9 cellular contexts compared by ENCODE assay signal in the genomic region with DNA sequence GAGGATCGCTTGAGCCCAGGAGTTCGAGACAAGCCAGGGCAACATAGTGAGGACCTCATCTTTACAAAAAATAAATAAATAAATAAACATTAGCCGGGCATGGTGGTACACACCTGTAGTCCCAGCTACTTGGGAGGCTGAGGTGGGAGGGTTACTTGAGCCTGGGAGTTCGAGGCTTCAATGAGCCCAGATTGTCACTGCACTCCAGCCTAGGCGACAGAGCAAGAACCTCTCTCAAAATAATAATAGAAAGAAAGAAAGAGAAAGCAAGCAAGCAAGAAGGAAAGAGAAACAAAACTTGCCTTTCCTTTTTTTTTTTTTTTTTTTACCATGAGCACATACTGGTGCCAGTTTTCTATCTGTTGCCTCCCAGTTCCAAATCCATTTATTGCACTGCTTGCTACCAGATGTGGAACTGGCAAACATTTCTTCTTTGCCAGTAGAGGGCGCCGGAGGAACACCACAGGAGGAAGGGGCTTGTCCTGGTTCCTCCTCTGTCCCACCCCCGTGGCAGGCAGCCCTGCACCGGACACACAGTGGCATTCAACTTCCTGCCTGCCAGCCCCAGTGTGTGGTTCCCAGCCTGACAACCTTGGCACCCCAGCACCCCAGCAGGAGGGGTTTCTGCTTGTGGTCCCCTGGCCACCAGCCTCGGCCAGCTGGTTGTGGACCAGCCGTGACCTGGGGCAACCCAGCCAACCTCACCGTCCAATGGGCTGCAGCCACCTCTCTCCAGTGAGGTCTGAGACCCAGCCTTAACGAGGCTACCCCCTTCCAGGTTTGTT. TPM values are rescaled to one million over a fixed set of nuclear protein-coding genes. Genes with fewer than 3 reads are reported as not detected.
A peak's percentile ranks its signal among the peaks of the same experiment; 100 is the strongest.
DNase-seq lines count a peak whose midpoint lies in the region; ATAC-seq lines count a peak whose summit lies in the region.
"Not testable (repeated sequence)": the region's sequence is repeated elsewhere in the genome, so short reads cannot be mapped to it uniquely, and the experiment has no call there.
"Had no signal": no experiment of that assay in that cellular context is flagged by ENCODE, and none has a peak within 500 bp of the region (broad histone marks: within the 10 kb centered on the region; RNA-seq: fewer than 3 reads in every experiment).

No MANE protein-coding gene starts in this region.

- ATAC-seq in HG02642 (IDR thresholded peaks at IDR 0.05; ENCODE audit: poor library complexity, unreplicated experiment): peak; percentile 81
- peak; percentile 86 for ATAC-seq in activated naive CD8-positive, alpha-beta T cell treated with anti-CD3 and anti-CD28 coated beads, Interleukin-2, amount 50 U/mL, for 24 hours

- not testable (repeated sequence) for H3K9me3 Mint-ChIP-seq in activated naive CD8-positive, alpha-beta T cell treated with anti-CD3 and anti-CD28 coated beads, Interleukin-2, amount 50 U/mL, for 24 hours

- H3K36me3 Mint-ChIP-seq in activated naive CD8-positive, alpha-beta T cell treated with anti-CD3 and anti-CD28 coated beads, Interleukin-2, amount 50 U/mL, for 24 hours (ENCODE audit: low read depth): not testable (repeated sequence)

- H3K4me3 Mint-ChIP-seq in activated naive CD8-positive, alpha-beta T cell treated with anti-CD3 and anti-CD28 coated beads, Interleukin-2, amount 50 U/mL, for 24 hours: not testable (repeated sequence)

- not testable (repeated sequence) for H3K27ac Mint-ChIP-seq in activated naive CD8-positive, alpha-beta T cell treated with anti-CD3 and anti-CD28 coated beads, Interleukin-2, amount 50 U/mL, for 24 hours

- peak; percentile 4 for DNase-seq in DMS53 treated with DMSO at 0.1 percent for 48 hours (lab: John Stamatoyannopoulos, UW; ENCODE audit: unreplicated experiment)
- DNase-seq in NCI-H748 treated with DMSO at 0.1 percent for 48 hours (lab: John Stamatoyannopoulos, UW): peak; percentile 27
- DNase-seq in activated CD4-positive, CD25-positive, alpha-beta regulatory T cell treated with anti-CD3 and anti-CD28 coated beads, Interleukin-2, amount 50 U/mL, for 16 hours (ENCODE audit: low read depth, low spot score): peak; percentile 33
- DNase-seq in activated naive CD8-positive, alpha-beta T cell treated with anti-CD3 and anti-CD28 coated beads, Interleukin-2, amount 50 U/mL, for 24 hours: peak; percentile 79
- DNase-seq in globus pallidus (ENCODE audit: low spot score): peak; percentile 85
- DNase-seq in occipital lobe (lab: John Stamatoyannopoulos, UW): peak; percentile 46
- DNase-seq in stimulated activated CD8-positive, alpha-beta memory T cell treated with anti-CD3 and anti-CD28 coated beads, Interleukin-4, amount 100 ng/mL, for 48 hours: peak; percentile 67

- not testable (repeated sequence) for H3K4me1 Mint-ChIP-seq in activated naive CD8-positive, alpha-beta T cell treated with anti-CD3 and anti-CD28 coated beads, Interleukin-2, amount 50 U/mL, for 24 hours

- H3K27me3 Mint-ChIP-seq in activated naive CD8-positive, alpha-beta T cell treated with anti-CD3 and anti-CD28 coated beads, Interleukin-2, amount 50 U/mL, for 24 hours: not testable (repeated sequence)

RNA-seq across cellular contexts. Expression of gene ATXN2L, which starts 20.4 kb away (rescaled TPM):
- 19.2 TPM for total RNA-seq in occipital lobe

RNA-seq across cellular contexts. Expression of gene TUFM, which starts 43.7 kb away (rescaled TPM):
- 56.6 TPM for total RNA-seq in occipital lobe

RNA-seq across cellular contexts. Expression of gene NPIPB9, which starts 50.8 kb away (rescaled TPM):
- total RNA-seq in occipital lobe: 3.1 TPM
- total RNA-seq: Daoy had no signal

Comparison
In these comparisons a context has a peak if more than half of its experiments do, and no peak if none do; other contexts are left out.
1. Peak in every context shown above with its lines: DNase-seq and ATAC-seq.
2. DNase-seq: peak in every context shown above with its lines; median percentile 85 in globus pallidus; 79 in activated naive CD8-positive, alpha-beta T cell treated with anti-CD3 and anti-CD28 coated beads, Interleukin-2, amount 50 U/mL, for 24 hours; 67 in stimulated activated CD8-positive, alpha-beta memory T cell treated with anti-CD3 and anti-CD28 coated beads, Interleukin-4, amount 100 ng/mL, for 48 hours; 46 in occipital lobe; 33 in activated CD4-positive, CD25-positive, alpha-beta regulatory T cell treated with anti-CD3 and anti-CD28 coated beads, Interleukin-2, amount 50 U/mL, for 16 hours; 27 in NCI-H748 treated with DMSO at 0.1 percent for 48 hours; 4 in DMS53 treated with DMSO at 0.1 percent for 48 hours.